29 cellular contexts compared by ENCODE assay signal in the genomic region with DNA sequence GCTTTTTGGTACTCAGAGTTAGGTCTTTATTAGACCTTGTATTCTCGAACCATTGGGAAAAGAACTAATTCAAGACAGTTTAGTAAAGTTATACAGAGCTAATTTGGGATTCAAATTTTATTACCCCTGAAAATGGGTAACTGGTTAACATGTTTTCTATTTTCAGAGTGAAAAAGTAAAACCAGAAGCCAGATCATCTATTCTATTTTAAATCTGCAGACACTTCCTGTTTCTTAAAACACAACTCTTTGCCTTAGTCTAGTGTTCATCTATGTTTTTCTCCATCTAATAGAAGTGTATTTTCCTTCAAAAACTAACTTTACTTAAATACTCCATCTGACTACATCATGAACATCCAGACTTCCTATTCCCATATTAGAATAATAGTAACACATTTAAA.
DNase-seq lines count a peak whose midpoint lies in the region; ATAC-seq, FAIRE-seq and TF ChIP-seq lines count a peak whose summit lies in the region.
"Had no signal": no experiment of that assay in that cellular context is flagged by ENCODE, and none has a peak within 500 bp of the region (broad histone marks: within the 10 kb centered on the region; RNA-seq: fewer than 3 reads in every experiment).

No MANE protein-coding gene starts in this region.

- intact Hi-C loops in aorta (cut with DNase I) = no loop called here

- no peaks in the 10 kb centered on the region for H3K27me3 Mint-ChIP-seq in WTC11 (ENCODE audit: low read depth)

- peaks cover 23% of the 10 kb centered on the region for H3K4me1 Mint-ChIP-seq in WTC11
- H3K4me1 Mint-ChIP-seq: activated naive CD4-positive, alpha-beta T cell treated with anti-CD3 and anti-CD28 coated beads, Interleukin-2, amount 50 U/mL, for 24 hours; naive thymus-derived CD4-positive, alpha-beta T cell had no signal

- ATAC-seq in GM21390 (IDR thresholded peaks at IDR 0.05; ENCODE audit: unreplicated experiment) (peak; percentile 77), HG03378 (IDR thresholded peaks at IDR 0.05; ENCODE audit: unreplicated experiment) (peak; percentile 61), aorta (ENCODE audit: low FRiP score) (no peak), WTC11 (no peak), GM19463 (IDR thresholded peaks at IDR 0.05; ENCODE audit: unreplicated experiment) (no peak)
- ATAC-seq: activated T-cell treated with anti-CD3 and anti-CD28 coated beads, Interleukin-2, amount 50 U/mL, for 72 hours; GM23338; heart right ventricle; K562; left colon; naive thymus-derived CD4-positive, alpha-beta T cell; PC-3; stimulated activated naive CD8-positive, alpha-beta T cell treated with anti-CD3 and anti-CD28 coated beads, Interleukin-15, Interleukin-2, amounts not matched to agents 100 U/mL and 50 U/mL, for 24 hours had no signal

- 94 to 96% methylated on average over 1 of the region's 1 CpG for WGBS in aorta, 2 donors

- POLR2A ChIA-PET in WTC11 (lab: Charles Lee) = no interaction called here

- H3K9me3 Mint-ChIP-seq in WTC11 = no peaks in the 10 kb centered on the region
- H3K9me3 Mint-ChIP-seq: activated naive CD4-positive, alpha-beta T cell treated with anti-CD3 and anti-CD28 coated beads, Interleukin-2, amount 50 U/mL, for 24 hours; activated T-cell treated with anti-CD3 and anti-CD28 coated beads, Interleukin-2, amount 50 U/mL, for 72 hours; GM23338; naive thymus-derived CD4-positive, alpha-beta T cell had no signal

- no peak overlapping the region for H3K4me3 ChIP-seq in aorta (ENCODE audit: low read length in 2 of 2)
- H3K4me3 ChIP-seq: dorsolateral prefrontal cortex, GM23338, heart right ventricle, K562 had no signal

- DNase-seq in GM18507 (ENCODE audit: extremely low spot score, insufficient read length, low read depth) (no peak), germinal center (ENCODE audit: low spot score) (peak; percentile 9), aorta (no peak), WTC11 (ENCODE audit: low spot score) (no peak), D721Med (ENCODE audit: insufficient read length, low spot score) (no peak)
- DNase-seq: activated CD4-positive, alpha-beta T cell treated with anti-CD3 and anti-CD28 coated beads for 1 hour; activated T-cell treated with anti-CD3 and anti-CD28 coated beads, Interleukin-2, amount 50 U/mL, for 72 hours; central memory CD4-positive, alpha-beta T cell; dorsolateral prefrontal cortex; GDM1; heart right ventricle; left colon; mesenchymal stem cell; naive thymus-derived CD4-positive, alpha-beta T cell; NCI-H146; NCI-H2171; NCI-H526 treated with DMSO at 0.1 percent for 48 hours; PC-3; SHP77; stimulated activated CD4-positive, alpha-beta T cell treated with anti-CD3 and anti-CD28 coated beads, Interleukin-4, amount 100 ng/mL, for 1 hour; stimulated activated naive CD8-positive, alpha-beta T cell treated with anti-CD3 and anti-CD28 coated beads, Interleukin-15, Interleukin-2, amounts not matched to agents 100 U/mL and 50 U/mL, for 24 hours had no signal

- TF ChIP-seq CTCF in WTC11 (IDR thresholded peaks at IDR 0.05) (no peak), D721Med (IDR thresholded peaks at IDR 0.05; ENCODE audit: insufficient read depth, missing control alignments) (no peak)

- H3K4me3 Mint-ChIP-seq in WTC11 = no peak overlapping the region
- H3K4me3 Mint-ChIP-seq: activated naive CD4-positive, alpha-beta T cell treated with anti-CD3 and anti-CD28 coated beads, Interleukin-2, amount 50 U/mL, for 24 hours; activated T-cell treated with anti-CD3 and anti-CD28 coated beads, Interleukin-2, amount 50 U/mL, for 72 hours; GM23338; naive thymus-derived CD4-positive, alpha-beta T cell had no signal

- no peaks in the 10 kb centered on the region for H3K27me3 ChIP-seq in aorta (ENCODE audit: control insufficient read depth in 1 of 2, insufficient read depth in 2 of 2, low read length in 1 of 2)
- H3K27me3 ChIP-seq: dorsolateral prefrontal cortex had no signal

- CTCF ChIA-PET in WTC11 (lab: Charles Lee) = interaction anchor here (1.3 kb wide), 1 partner anchor 31 kb away, joined by 3 read pairs; no protein-coding TSS in a partner anchor

- H3K27ac ChIP-seq in aorta (ENCODE audit: low read depth in 1 of 2, low read length in 2 of 2) = no peak overlapping the region
- H3K27ac ChIP-seq: dorsolateral prefrontal cortex, heart right ventricle had no signal

- no peaks in the 10 kb centered on the region for H3K9me3 ChIP-seq in aorta (ENCODE audit: control insufficient read depth, low read length)
- H3K9me3 ChIP-seq: heart right ventricle had no signal

- H3K36me3 ChIP-seq in aorta (ENCODE audit: control insufficient read depth in 1 of 2, insufficient read depth in 2 of 2, low read length in 1 of 2) = no peaks in the 10 kb centered on the region
- H3K36me3 ChIP-seq: heart right ventricle had no signal

- no peak overlapping the region for H3K27ac Mint-ChIP-seq in WTC11
- H3K27ac Mint-ChIP-seq: activated naive CD4-positive, alpha-beta T cell treated with anti-CD3 and anti-CD28 coated beads, Interleukin-2, amount 50 U/mL, for 24 hours; activated T-cell treated with anti-CD3 and anti-CD28 coated beads, Interleukin-2, amount 50 U/mL, for 72 hours; GM23338; naive thymus-derived CD4-positive, alpha-beta T cell had no signal

- no peaks in the 10 kb centered on the region for H3K4me1 ChIP-seq in aorta (ENCODE audit: control insufficient read depth in 1 of 2, insufficient read depth in 2 of 2, low read length in 2 of 2)

- H3K36me3 Mint-ChIP-seq in WTC11 = no peaks in the 10 kb centered on the region
- H3K36me3 Mint-ChIP-seq: activated naive CD4-positive, alpha-beta T cell treated with anti-CD3 and anti-CD28 coated beads, Interleukin-2, amount 50 U/mL, for 24 hours; naive thymus-derived CD4-positive, alpha-beta T cell had no signal

- peak; percentile 62 for FAIRE-seq in GM18507 (lab: Jason Lieb, UNC)
- FAIRE-seq in D721Med (lab: Jason Lieb, UNC) = no peak
- FAIRE-seq: astrocyte, K562, TTC549 had no signal

TF ChIP-seq in WTC11, 78 proteins besides CTCF, POLR2A, EP300 and RAD21:
- TF ChIP-seq NFE2L1 (CRISPR knock-in tag; IDR thresholded peaks at IDR 0.05) (no peak), HMGA2 (CRISPR knock-in tag; IDR thresholded peaks at IDR 0.05) (no peak), ETV6 (CRISPR knock-in tag; IDR thresholded peaks at IDR 0.05) (no peak), CBFB (CRISPR knock-in tag; IDR thresholded peaks at IDR 0.05; ENCODE audit: low read depth) (no peak)
- TF ChIP-seq, protein P1, sequence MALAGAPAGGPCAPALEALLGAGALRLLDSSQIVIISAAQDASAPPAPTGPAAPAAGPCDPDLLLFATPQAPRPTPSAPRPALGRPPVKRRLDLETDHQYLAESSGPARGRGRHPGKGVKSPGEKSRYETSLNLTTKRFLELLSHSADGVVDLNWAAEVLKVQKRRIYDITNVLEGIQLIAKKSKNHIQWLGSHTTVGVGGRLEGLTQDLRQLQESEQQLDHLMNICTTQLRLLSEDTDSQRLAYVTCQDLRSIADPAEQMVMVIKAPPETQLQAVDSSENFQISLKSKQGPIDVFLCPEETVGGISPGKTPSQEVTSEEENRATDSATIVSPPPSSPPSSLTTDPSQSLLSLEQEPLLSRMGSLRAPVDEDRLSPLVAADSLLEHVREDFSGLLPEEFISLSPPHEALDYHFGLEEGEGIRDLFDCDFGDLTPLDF (CRISPR knock-in tag; IDR thresholded peaks at IDR 0.05) = no peak
- TF ChIP-seq, protein P2, sequence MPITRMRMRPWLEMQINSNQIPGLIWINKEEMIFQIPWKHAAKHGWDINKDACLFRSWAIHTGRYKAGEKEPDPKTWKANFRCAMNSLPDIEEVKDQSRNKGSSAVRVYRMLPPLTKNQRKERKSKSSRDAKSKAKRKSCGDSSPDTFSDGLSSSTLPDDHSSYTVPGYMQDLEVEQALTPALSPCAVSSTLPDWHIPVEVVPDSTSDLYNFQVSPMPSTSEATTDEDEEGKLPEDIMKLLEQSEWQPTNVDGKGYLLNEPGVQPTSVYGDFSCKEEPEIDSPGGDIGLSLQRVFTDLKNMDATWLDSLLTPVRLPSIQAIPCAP (CRISPR knock-in tag; IDR thresholded peaks at IDR 0.05) = no peak
TF ChIP-seq in WTC11: peak in this region for 0.

Comparison
In these comparisons a context has a peak if more than half of its experiments do, and no peak if none do; other contexts are left out.
1. ATAC-seq: peak in GM21390 (single experiment) and HG03378 (single experiment); none in aorta (single experiment), WTC11 (single experiment) and GM19463 (single experiment).